25 cellular contexts compared by ENCODE assay signal in the genomic region with DNA sequence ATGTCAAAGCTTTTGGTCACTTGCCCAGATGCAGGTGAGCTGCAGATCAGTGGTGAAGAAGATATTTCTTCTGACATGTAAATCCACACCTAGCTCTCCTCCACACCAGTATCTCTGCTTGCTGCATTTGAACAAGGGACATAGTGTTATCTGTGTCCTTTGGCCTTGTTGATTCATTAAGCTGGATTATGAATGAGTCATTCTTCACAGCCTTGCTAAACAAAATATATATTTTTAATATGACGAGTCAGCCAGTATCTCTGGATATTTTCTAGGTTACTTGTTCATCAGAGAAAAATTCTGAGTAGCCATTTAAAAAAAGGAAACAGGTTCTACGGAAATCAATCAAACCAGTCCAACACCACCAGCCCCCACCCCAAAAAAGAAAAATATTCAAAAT.
DNase-seq lines count a peak whose midpoint lies in the region; ATAC-seq, FAIRE-seq and TF ChIP-seq lines count a peak whose summit lies in the region.
"Had no signal": no experiment of that assay in that cellular context is flagged by ENCODE, and none has a peak within 500 bp of the region (broad histone marks: within the 10 kb centered on the region; RNA-seq: fewer than 3 reads in every experiment).

No MANE protein-coding gene starts in this region.

- no TSS peak for BruUV-seq in Calu3 (replicated peaks; lab: Mats Ljungman, UMichigan)

- peak; percentile 17 for DNase-seq in Calu3
- no peak for DNase-seq in RWPE2 (ENCODE audit: low spot score)
- DNase-seq in dermis blood vessel endothelial cell, result peak; percentile 42
- peak; percentile 13 for DNase-seq in keratinocyte (ENCODE audit: low read depth, low spot score)
- DNase-seq in Right ventricle myocardium superior, result no peak
- DNase-seq in dorsolateral prefrontal cortex, result no peak
- no peak for DNase-seq in GM12891 (ENCODE audit: insufficient read length, low spot score)
- no peak for DNase-seq in HT-29 (ENCODE audit: low spot score)
- DNase-seq: activated CD4-positive, alpha-beta T cell treated with anti-CD3 and anti-CD28 coated beads for 4 hours; activated CD8-positive, alpha-beta memory T cell treated with anti-CD3 and anti-CD28 coated beads, Interleukin-2, amount 10 ng/mL, durations not matched to agents 7 days and 5 days; colonic mucosa; gastrocnemius medialis; left cardiac atrium; natural killer cell; NCI-H1105 treated with DMSO at 0.1 percent for 48 hours; NCI-H2107; NCI-H510A treated with DMSO at 0.1 percent for 48 hours; right lobe of liver; T-cell had no signal

- H3K4me3 ChIP-seq in RWPE2 (ENCODE audit: severe bottlenecking) (no peak overlapping the region), keratinocyte (ENCODE audit: control insufficient read depth in 2 of 3, extremely low read depth in 1 of 3, insufficient read depth in 2 of 3, low read depth in 1 of 3, low read length in 3 of 3) (no peak overlapping the region), dorsolateral prefrontal cortex (no peak overlapping the region)
- H3K4me3 ChIP-seq: colonic mucosa, gastrocnemius medialis, right lobe of liver, suprapubic skin had no signal

- no peak overlapping the region for H2AFZ ChIP-seq in keratinocyte (ENCODE audit: control insufficient read depth, low read length)
- H2AFZ ChIP-seq: parathyroid adenoma had no signal

- no peaks in the 10 kb centered on the region for H3K79me2 ChIP-seq in keratinocyte (ENCODE audit: control insufficient read depth, insufficient read depth, low read length)
- H3K79me2 ChIP-seq: parathyroid adenoma had no signal

- TF ChIP-seq CTCF in Calu3 (IDR thresholded peaks at IDR 0.05; ENCODE audit: unreplicated experiment) (no peak), RWPE2 (IDR thresholded peaks at IDR 0.05; ENCODE audit: poor library complexity, severe bottlenecking) (no peak), keratinocyte (optimal IDR thresholded peaks at IDR 0.05 in 1 of 3, IDR thresholded peaks at IDR 0.05 in 1 of 3, conservative IDR thresholded peaks at IDR 0.05 in 1 of 3; ENCODE audit: extremely low read depth in 1 of 3, insufficient read depth in 2 of 3, low read length in 3 of 3) (no peak), dorsolateral prefrontal cortex (IDR thresholded peaks at IDR 0.05 in 54 of 56, conservative IDR thresholded peaks at IDR 0.05 in 2 of 56; ENCODE audit: low read depth in 1 of 56, partially characterized antibody in 56 of 56) (no peak)

- peak; percentile 75 for ATAC-seq in RWPE2 (ENCODE audit: low read depth)
- ATAC-seq in Right ventricle myocardium superior (ENCODE audit: poor library complexity), result no peak
- ATAC-seq: activated CD8-positive, alpha-beta memory T cell treated with anti-CD3 and anti-CD28 coated beads, Interleukin-2, amount 10 ng/mL, durations not matched to agents 7 days and 5 days; activated naive CD4-positive, alpha-beta T cell treated with anti-CD3 and anti-CD28 coated beads, Interleukin-2, amount 50 U/mL, for 72 hours; gastrocnemius medialis; natural killer cell; T-cell had no signal

- no peaks in the 10 kb centered on the region for H3K27me3 Mint-ChIP-seq in Calu3 (ENCODE audit: unreplicated experiment)
- H3K27me3 Mint-ChIP-seq: activated CD8-positive, alpha-beta memory T cell treated with anti-CD3 and anti-CD28 coated beads, Interleukin-2, amount 10 ng/mL, durations not matched to agents 7 days and 5 days; T-cell had no signal

- dilution Hi-C loops in keratinocyte (cut with MboI; ENCODE audit: extremely low pct_ligation_motif_present, low sequenced_read_pairs), result no loop called here

- CTCF ChIA-PET in Calu3 (lab: Charles Lee), result interaction anchor here (0.6 kb wide), 1 partner anchor 14 kb away, joined by 4 read pairs; no protein-coding TSS in a partner anchor

- no peaks in the 10 kb centered on the region for H3K36me3 ChIP-seq in RWPE2 (ENCODE audit: low read depth)
- no peaks in the 10 kb centered on the region for H3K36me3 ChIP-seq in keratinocyte (ENCODE audit: control insufficient read depth in 2 of 2, extremely low read depth in 1 of 2, insufficient read depth in 2 of 2, low read length in 2 of 2)
- H3K36me3 ChIP-seq: colonic mucosa, gastrocnemius medialis, right lobe of liver, suprapubic skin had no signal

- intact Hi-C loops in Calu3 (cut with micrococcal nuclease; ENCODE audit: unreplicated experiment) (no loop called here), Right ventricle myocardium superior (cut with DNase I) (no loop called here), dorsolateral prefrontal cortex (cut with DNase I) (no loop called here)

- no peak overlapping the region for H3K9ac ChIP-seq in keratinocyte (ENCODE audit: control insufficient read depth, extremely low read depth, insufficient read depth, low read length)
- H3K9ac ChIP-seq: parathyroid adenoma had no signal

- no peak for TF ChIP-seq POLR2A in GM12891 (IDR thresholded peaks at IDR 0.05; ENCODE audit: low read depth, low read length)

- H3K4me2 ChIP-seq in keratinocyte (ENCODE audit: control insufficient read depth, extremely low read depth, insufficient read depth, low read depth, low read length), result no peak overlapping the region

- H3K27me3 ChIP-seq in RWPE2 (ENCODE audit: insufficient read depth, poor library complexity, severe bottlenecking), result no peaks in the 10 kb centered on the region
- H3K27me3 ChIP-seq in keratinocyte (ENCODE audit: control insufficient read depth, extremely low read depth, insufficient read depth, low read length), result no peaks in the 10 kb centered on the region
- H3K27me3 ChIP-seq in dorsolateral prefrontal cortex, result peaks cover 0 to 9% (median 0%) of the 10 kb centered on the region in 45 donors
- H3K27me3 ChIP-seq: colonic mucosa, gastrocnemius medialis, right lobe of liver, suprapubic skin had no signal

- H3K36me3 Mint-ChIP-seq in Calu3 (ENCODE audit: insufficient read depth, unreplicated experiment), result no peaks in the 10 kb centered on the region
- H3K36me3 Mint-ChIP-seq: activated CD8-positive, alpha-beta memory T cell treated with anti-CD3 and anti-CD28 coated beads, Interleukin-2, amount 10 ng/mL, durations not matched to agents 7 days and 5 days; activated naive CD4-positive, alpha-beta T cell treated with anti-CD3 and anti-CD28 coated beads, Interleukin-2, amount 50 U/mL, for 72 hours; natural killer cell; T-cell had no signal

- no peaks in the 10 kb centered on the region for H3K9me3 Mint-ChIP-seq in Calu3 (ENCODE audit: low read depth, unreplicated experiment)
- H3K9me3 Mint-ChIP-seq: activated T-helper 1 cell treated with anti-CD3 and anti-CD28 coated beads, Interleukin-12 subunit alpha, Interleukin-12 subunit beta, Interleukin-2, Interleukin-4 antibody, amounts not matched to agents 30 ng/mL and 10 ng/mL and 1 ng/mL, durations not matched to agents 14 hours and 24 hours and 36 hours had no signal

- no peaks in the 10 kb centered on the region for H3K9me1 ChIP-seq in keratinocyte (ENCODE audit: control insufficient read depth, extremely low read depth, insufficient read depth, low read length)

- peaks cover 8% of the 10 kb centered on the region for H3K4me1 ChIP-seq in RWPE2 (ENCODE audit: insufficient read depth, poor library complexity, severe bottlenecking)
- peaks cover 5% of the 10 kb centered on the region for H3K4me1 ChIP-seq in keratinocyte (ENCODE audit: control insufficient read depth, extremely low read depth, insufficient read depth, low read length)
- H3K4me1 ChIP-seq: colonic mucosa, gastrocnemius medialis, parathyroid adenoma, right lobe of liver, suprapubic skin had no signal

- no peak overlapping the region for H3K4me3 Mint-ChIP-seq in Calu3 (ENCODE audit: low read depth, unreplicated experiment)
- H3K4me3 Mint-ChIP-seq: activated CD8-positive, alpha-beta memory T cell treated with anti-CD3 and anti-CD28 coated beads, Interleukin-2, amount 10 ng/mL, durations not matched to agents 7 days and 5 days; activated T-helper 1 cell treated with anti-CD3 and anti-CD28 coated beads, Interleukin-12 subunit alpha, Interleukin-12 subunit beta, Interleukin-2, Interleukin-4 antibody, amounts not matched to agents 30 ng/mL and 10 ng/mL and 1 ng/mL, durations not matched to agents 14 hours and 24 hours and 36 hours; natural killer cell; T-cell had no signal

- no peak overlapping the region for H3K27ac ChIP-seq in RWPE2 (ENCODE audit: poor library complexity, severe bottlenecking)
- no peak overlapping the region for H3K27ac ChIP-seq in keratinocyte (ENCODE audit: control insufficient read depth, insufficient read depth, low read length)
- no peak overlapping the region for H3K27ac ChIP-seq in dorsolateral prefrontal cortex
- H3K27ac ChIP-seq: C4-2B, colonic mucosa, gastrocnemius medialis, parathyroid adenoma, right lobe of liver, suprapubic skin had no signal

- H3K27ac Mint-ChIP-seq in Calu3 (ENCODE audit: unreplicated experiment), result peak overlapping the region; percentile 19
- H3K27ac Mint-ChIP-seq: activated CD8-positive, alpha-beta memory T cell treated with anti-CD3 and anti-CD28 coated beads, Interleukin-2, amount 10 ng/mL, durations not matched to agents 7 days and 5 days; activated naive CD4-positive, alpha-beta T cell treated with anti-CD3 and anti-CD28 coated beads, Interleukin-2, amount 50 U/mL, for 72 hours; activated T-helper 1 cell treated with anti-CD3 and anti-CD28 coated beads, Interleukin-12 subunit alpha, Interleukin-12 subunit beta, Interleukin-2, Interleukin-4 antibody, amounts not matched to agents 30 ng/mL and 10 ng/mL and 1 ng/mL, durations not matched to agents 14 hours and 24 hours and 36 hours; natural killer cell; T-cell had no signal

- peaks cover 17% of the 10 kb centered on the region for H3K4me1 Mint-ChIP-seq in Calu3 (ENCODE audit: low read depth, unreplicated experiment)
- H3K4me1 Mint-ChIP-seq: activated CD8-positive, alpha-beta memory T cell treated with anti-CD3 and anti-CD28 coated beads, Interleukin-2, amount 10 ng/mL, durations not matched to agents 7 days and 5 days; natural killer cell; T-cell had no signal

- FAIRE-seq in keratinocyte (lab: Jason Lieb, UNC) (peak; percentile 77), GM12891 (lab: Jason Lieb, UNC) (no peak)
- FAIRE-seq: H1 had no signal

- H3K9me3 ChIP-seq in RWPE2 (ENCODE audit: severe bottlenecking) (no peaks in the 10 kb centered on the region), keratinocyte (ENCODE audit: control insufficient read depth, low read depth, low read length) (no peaks in the 10 kb centered on the region)
- H3K9me3 ChIP-seq: colonic mucosa, gastrocnemius medialis, right lobe of liver, suprapubic skin had no signal

- H4K20me1 ChIP-seq in keratinocyte (ENCODE audit: control insufficient read depth, extremely low read depth, insufficient read depth, low read length), result no peaks in the 10 kb centered on the region

TF ChIP-seq in GM12891, 5 proteins besides CTCF, POLR2A, EP300 and RAD21:
- TF ChIP-seq PAX5 (IDR thresholded peaks at IDR 0.05; ENCODE audit: insufficient read depth, low read length, severe bottlenecking), result no peak
- TF ChIP-seq SPI1 (IDR thresholded peaks at IDR 0.05; ENCODE audit: low read depth, low read length), result no peak
- TF ChIP-seq TAF1 (IDR thresholded peaks at IDR 0.05; ENCODE audit: low read depth, low read length), result no peak
- no peak for TF ChIP-seq POLR2AphosphoS5 (IDR thresholded peaks at IDR 0.05; ENCODE audit: low read depth, low read length)
- TF ChIP-seq POU2F2 (IDR thresholded peaks at IDR 0.05; ENCODE audit: low read depth, low read length), result no peak
TF ChIP-seq in GM12891: peak in this region for 0.

Comparison
In these comparisons a context has a peak if more than half of its experiments do, and no peak if none do; other contexts are left out.
1. DNase-seq: peak in Calu3 (single experiment), dermis blood vessel endothelial cell (single experiment) and keratinocyte (single experiment); none in RWPE2 (single experiment), Right ventricle myocardium superior (single experiment), dorsolateral prefrontal cortex (0 of 10), GM12891 (single experiment) and HT-29 (single experiment).